In the genomic region with DNA sequence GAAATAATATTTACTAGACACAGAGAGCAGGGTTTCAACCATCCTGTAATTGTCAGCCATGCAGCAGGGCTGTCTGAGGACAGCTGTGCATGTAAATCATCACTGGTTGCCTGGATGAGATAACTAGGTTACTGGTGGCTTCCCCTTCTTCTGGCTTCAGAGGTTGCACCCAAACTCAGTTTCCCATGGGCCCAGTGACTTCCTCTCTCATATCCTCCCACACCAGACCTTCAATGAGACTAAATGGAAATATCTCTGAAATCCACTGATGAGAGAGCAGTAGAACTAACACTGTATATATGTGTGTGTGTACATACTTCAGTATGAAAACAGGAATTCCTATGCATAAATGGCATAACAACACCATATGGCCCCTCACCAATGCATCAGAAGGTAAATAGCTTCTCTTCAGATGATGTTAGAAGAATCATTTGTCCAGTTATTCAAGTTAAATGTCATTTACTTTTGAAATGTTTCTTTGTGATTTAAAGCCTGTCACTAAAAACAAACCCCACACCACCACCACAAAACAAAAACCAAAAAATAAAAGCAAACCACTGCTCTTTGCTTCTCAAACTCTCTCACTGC, we compare ENCODE assay signal across 9 cellular contexts. TPM values are rescaled to one million over a fixed set of nuclear protein-coding genes. Genes with fewer than 3 reads are reported as not detected.
DNase-seq lines count a peak whose midpoint lies in the region; ATAC-seq, FAIRE-seq and TF ChIP-seq lines count a peak whose summit lies in the region.
"Had no signal": no experiment of that assay in that cellular context is flagged by ENCODE, and none has a peak within 500 bp of the region (broad histone marks: within the 10 kb centered on the region; RNA-seq: fewer than 3 reads in every experiment).

No MANE protein-coding gene starts in this region.

- H3K9me3 ChIP-seq in BLaER1 (no peaks in the 10 kb centered on the region), SJCRH30 (replicated peaks) (no peaks in the 10 kb centered on the region)

- ATAC-seq in GM19025 (IDR thresholded peaks at IDR 0.05; ENCODE audit: low read depth, unreplicated experiment) (peak; percentile 86), HG03025 (IDR thresholded peaks at IDR 0.05; ENCODE audit: low FRiP score, unreplicated experiment) (peak; percentile 84)

- H3K4me1 ChIP-seq in BLaER1 (peaks cover 50% of the 10 kb centered on the region), SJCRH30 (peaks cover 7% of the 10 kb centered on the region; the same call in 1 of the 2 replicates)

- DNase-seq in SJCRH30 = peak; percentile 26 to 64
- DNase-seq in HTR-8/SVneo (ENCODE audit: insufficient read length, low spot score) = no peak
- DNase-seq in HEK293T (ENCODE audit: extremely low spot score) = no peak
- DNase-seq in T-helper 9 cell = no peak
- no peak for DNase-seq in inferior parietal cortex (ENCODE audit: extremely low spot score)
- DNase-seq: NCI-H446 had no signal

- CTCF ChIA-PET in HEK293T (lab: Yijun Ruan, JAX) = interaction anchor here (0.6 kb wide), 1 partner anchor 18 kb away, joined by 3 read pairs; no protein-coding TSS in a partner anchor

- H3K4me2 ChIP-seq in BLaER1 = peak overlapping the region; percentile 53

- no peak overlapping the region for H3K9ac ChIP-seq in BLaER1

- POLR2A ChIA-PET in HEK293T (lab: Yijun Ruan, JAX) = no interaction called here

- FAIRE-seq in HTR-8/SVneo (lab: Jason Lieb, UNC) = no peak

- H3K36me3 ChIP-seq in BLaER1 (no peaks in the 10 kb centered on the region), SJCRH30 (no peaks in the 10 kb centered on the region)

- H4K20me1 ChIP-seq in BLaER1 = no peaks in the 10 kb centered on the region

- no peak overlapping the region; the same call in 1 of the 2 replicates for H3K27ac ChIP-seq in BLaER1
- H3K27ac ChIP-seq in SJCRH30 = no peak overlapping the region

- H3K27me3 ChIP-seq in BLaER1 = no peaks in the 10 kb centered on the region
- no peaks in the 10 kb centered on the region for H3K27me3 ChIP-seq in SJCRH30

- H3K4me3 ChIP-seq in BLaER1 (no peak overlapping the region), SJCRH30 (no peak overlapping the region)

TF ChIP-seq in HEK293T, 16 proteins besides CTCF, POLR2A, EP300 and RAD21:
- no peak for TF ChIP-seq BHLHE40 (IDR thresholded peaks at IDR 0.05; ENCODE audit: borderline replicate concordance)
- TF ChIP-seq CTBP1 (IDR thresholded peaks at IDR 0.05; ENCODE audit: borderline replicate concordance) = no peak
- TF ChIP-seq NFRKB (IDR thresholded peaks at IDR 0.05) = no peak
- TF ChIP-seq FOXK2 (IDR thresholded peaks at IDR 0.05) = no peak
- TF ChIP-seq ZNF384 (IDR thresholded peaks at IDR 0.05) = no peak

RNA-seq across cellular contexts. Expression of gene IL20RA, which starts 51.0 kb away (rescaled TPM):
- 0.13 and 0.22 TPM in 2 replicates for total RNA-seq in SJCRH30 (2014; rRNA removed; shearing (Covaris generic))

Comparison
In these comparisons a context has a peak if more than half of its experiments do, and no peak if none do; other contexts are left out.
1. DNase-seq: peak in SJCRH30 (2 of 2); none in HTR-8/SVneo (single experiment), HEK293T (single experiment), T-helper 9 cell (single experiment) and inferior parietal cortex (single experiment).